ENCODE assay signal across 1 cellular context in the genomic region with DNA sequence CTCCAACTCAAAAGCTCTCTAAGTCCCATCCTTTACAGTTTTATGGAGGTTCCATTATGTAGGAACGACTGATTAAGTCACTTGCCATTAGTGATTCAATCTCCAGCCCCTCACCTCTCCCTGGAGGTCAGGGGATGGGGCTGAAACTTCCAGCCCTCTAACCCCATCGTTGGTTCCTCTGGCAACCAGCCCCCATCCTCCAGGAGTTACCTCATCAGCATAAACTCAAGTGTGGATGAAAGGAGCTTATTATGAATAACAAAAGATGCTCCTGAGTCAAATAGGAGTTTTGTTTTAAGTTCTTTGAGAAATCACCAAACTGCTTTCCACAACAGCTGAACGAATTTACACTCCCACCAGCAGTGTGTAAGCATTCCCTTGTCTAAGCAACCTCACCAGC.
TF ChIP-seq lines count a peak whose summit lies in the region.

No MANE protein-coding gene starts in this region.

TF ChIP-seq in GM23338, 12 proteins besides CTCF, POLR2A, EP300 and RAD21 (continued from another document):
- TF ChIP-seq ZNF462 (CRISPR knock-in tag; IDR thresholded peaks at IDR 0.05) = no peak
- no peak for TF ChIP-seq EZH2 (IDR thresholded peaks at IDR 0.05; ENCODE audit: low read depth, unreplicated experiment)
- no peak for TF ChIP-seq NANOG (IDR thresholded peaks at IDR 0.05; ENCODE audit: borderline replicate concordance)
- no peak for TF ChIP-seq POLR2AphosphoS5 (IDR thresholded peaks at IDR 0.05; ENCODE audit: low read depth)
- no peak for TF ChIP-seq ZNF114 (CRISPR knock-in tag; IDR thresholded peaks at IDR 0.05)
- TF ChIP-seq STAT1 (IDR thresholded peaks at IDR 0.05; ENCODE audit: unreplicated experiment) = no peak
- TF ChIP-seq, protein P1, sequence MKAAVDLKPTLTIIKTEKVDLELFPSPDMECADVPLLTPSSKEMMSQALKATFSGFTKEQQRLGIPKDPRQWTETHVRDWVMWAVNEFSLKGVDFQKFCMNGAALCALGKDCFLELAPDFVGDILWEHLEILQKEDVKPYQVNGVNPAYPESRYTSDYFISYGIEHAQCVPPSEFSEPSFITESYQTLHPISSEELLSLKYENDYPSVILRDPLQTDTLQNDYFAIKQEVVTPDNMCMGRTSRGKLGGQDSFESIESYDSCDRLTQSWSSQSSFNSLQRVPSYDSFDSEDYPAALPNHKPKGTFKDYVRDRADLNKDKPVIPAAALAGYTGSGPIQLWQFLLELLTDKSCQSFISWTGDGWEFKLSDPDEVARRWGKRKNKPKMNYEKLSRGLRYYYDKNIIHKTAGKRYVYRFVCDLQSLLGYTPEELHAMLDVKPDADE (IDR thresholded peaks at IDR 0.05) = no peak
- no peak for TF ChIP-seq EZH2phosphoT487 (IDR thresholded peaks at IDR 0.05; ENCODE audit: unreplicated experiment)
- TF ChIP-seq JUNB (IDR thresholded peaks at IDR 0.05; ENCODE audit: unreplicated experiment) = no peak
TF ChIP-seq in GM23338: peak in this region for 0.
